Comparison of ENCODE assay signal across 20 cellular contexts in genomic region chr9:84822589-84823233, GRCh38.
A peak's percentile ranks its signal among the peaks of the same experiment; 100 is the strongest.
DNase-seq lines count a peak whose midpoint lies in the region; ATAC-seq, FAIRE-seq and TF ChIP-seq lines count a peak whose summit lies in the region.
"Had no signal": no experiment of that assay in that cellular context is flagged by ENCODE, and none has a peak within 500 bp of the region (broad histone marks: within the 10 kb centered on the region; RNA-seq: fewer than 3 reads in every experiment).

No MANE protein-coding gene starts in this region.

- H2BK15ac ChIP-seq in H1 (ENCODE audit: low read length): 0 out of 2 replicates have a peak overlapping the region, but pooled peaks have one; percentile 72

- no peak overlapping the region for H3K14ac ChIP-seq in H1 (ENCODE audit: insufficient read length)

- POLR2A ChIA-PET in H1 (lab: Charles Lee; ENCODE audit: partially characterized antibody): interaction anchor here (0.7 kb wide), 1 partner anchor 321 kb away, joined by 3 read pairs; no protein-coding TSS in a partner anchor

- H3K4ac ChIP-seq in H1 (replicated peaks; ENCODE audit: insufficient read length, low read depth, low read length): no peak overlapping the region

- peaks cover 0 to 4% (median 1%) of the 10 kb centered on the region in 4 experiments; a peak in 5 of 7 replicates for H3K4me1 ChIP-seq in H1 (replicated peaks in 1 of 4; ENCODE audit: control insufficient read depth in 3 of 4, insufficient read depth in 4 of 4, low read length in 3 of 4)
- no peaks in the 10 kb centered on the region for H3K4me1 ChIP-seq in adrenal gland (replicated peaks in 1 of 2)
- H3K4me1 ChIP-seq: left lung, prostate gland had no signal

- H3K79me2 ChIP-seq in H1 (ENCODE audit: control insufficient read depth in 1 of 2, insufficient read depth in 2 of 2, low read length in 2 of 2): no peaks in the 10 kb centered on the region

- no peak overlapping the region for H2AK5ac ChIP-seq in H1 (ENCODE audit: low read depth, low read length)

- no peaks in the 10 kb centered on the region; a peak in 1 of 7 replicates for H3K27me3 ChIP-seq in H1 (replicated peaks in 1 of 4; ENCODE audit: control insufficient read depth in 3 of 4, extremely low read depth in 1 of 4, insufficient read depth in 3 of 4, low read length in 3 of 4)
- no peaks in the 10 kb centered on the region for H3K27me3 ChIP-seq in adrenal gland
- H3K27me3 ChIP-seq: left lung had no signal

- in situ Hi-C loops in GM13977 (cut with MboI; ENCODE audit: low pct_unique_long_range_greater_than_20kb, low sequenced_read_pairs, unreplicated experiment): no loop called here

- H3K27ac ChIP-seq in H1 (ENCODE audit: low read depth, low read length) (no peak overlapping the region), adrenal gland (no peak overlapping the region)
- H3K27ac ChIP-seq: left lung, prostate gland had no signal

- CTCF ChIA-PET in H1 (lab: Charles Lee; ENCODE audit: partially characterized antibody): interaction anchor here (0.6 to 1.1 kb wide), 5 partner anchors 86 to 200 kb away, joined by 3 to 4 read pairs (median 3); no protein-coding TSS in a partner anchor

- H3K23ac ChIP-seq in H1 (ENCODE audit: insufficient read length): no peak overlapping the region

- 87% methylated on average over 7 of the region's 7 CpGs; no CpG with 5 or more reads in 1 of the 2 experiments for WGBS in H1 (ENCODE audit: extremely low coverage in 1 of 2, insufficient coverage in 1 of 2, insufficient read length in 1 of 2, insufficient replicate concordance in 2 of 2, low coverage in 1 of 2, low lambda C conversion rate in 2 of 2, missing lambda C conversion rate in 1 of 2), 2 experiments
- WGBS in adrenal gland, 4 donors: 59 to 71% (median 63%) methylated on average over 7 of the region's 7 CpGs

- H4K91ac ChIP-seq in H1 (replicated peaks; ENCODE audit: insufficient read length, low read length): no peak overlapping the region

- no peak for TF ChIP-seq POLR2A in H1 (IDR thresholded peaks at IDR 0.05; ENCODE audit: control extremely low read depth in 1 of 2, low read depth in 2 of 2, low read length in 2 of 2)
- no peak for TF ChIP-seq POLR2A in adrenal gland (IDR thresholded peaks at IDR 0.05)

- 0 out of 2 replicates have a peak overlapping the region, but pooled peaks have one; percentile 14 for H2BK12ac ChIP-seq in H1 (ENCODE audit: low read depth, low read length)

- H3K9me3 ChIP-seq in H1 (ENCODE audit: insufficient read depth in 2 of 2, low read depth in 1 of 2, low read length in 1 of 2) (no peaks in the 10 kb centered on the region), adrenal gland (replicated peaks in 1 of 3) (no peaks in the 10 kb centered on the region)
- H3K9me3 ChIP-seq: left lung, prostate gland had no signal

- no peak overlapping the region for H2AFZ ChIP-seq in H1 (ENCODE audit: low read length)

- peak; percentile 63 for ATAC-seq in GM19372 (IDR thresholded peaks at IDR 0.05; ENCODE audit: low read depth, unreplicated experiment)
- peak; percentile 72 for ATAC-seq in HG03175 (IDR thresholded peaks at IDR 0.05; ENCODE audit: unreplicated experiment)
- ATAC-seq in GM21576 (IDR thresholded peaks at IDR 0.05; ENCODE audit: unreplicated experiment): no peak
- ATAC-seq: left lung, SK-N-SH treated with all-trans-retinoic acid at 6 μM for 48 hours had no signal

- TF ChIP-seq RAD21 in H1 (IDR thresholded peaks at IDR 0.05 in 1 of 2, conservative IDR thresholded peaks at IDR 0.05 in 1 of 2; ENCODE audit: low read depth in 2 of 2, low read length in 2 of 2): no peak

- TF ChIP-seq EP300 in H1 (IDR thresholded peaks at IDR 0.05; ENCODE audit: borderline replicate concordance in 1 of 2, low read depth in 2 of 2, low read length in 2 of 2): no peak

- H3K4me3 ChIP-seq in H1 (ENCODE audit: extremely low read depth in 1 of 4, insufficient read depth in 2 of 4, low read depth in 3 of 4, low read length in 4 of 4): no peak overlapping the region
- H3K4me3 ChIP-seq in adrenal gland: no peak overlapping the region
- H3K4me3 ChIP-seq: left lung, prostate gland had no signal

- H2BK5ac ChIP-seq in H1 (ENCODE audit: low read depth, low read length): no peak overlapping the region

- no peaks in the 10 kb centered on the region; a peak in 1 of 8 replicates for H3K36me3 ChIP-seq in H1 (ENCODE audit: control insufficient read depth in 2 of 4, insufficient read depth in 4 of 4, low read length in 3 of 4)
- no peaks in the 10 kb centered on the region for H3K36me3 ChIP-seq in adrenal gland (replicated peaks in 1 of 2)
- H3K36me3 ChIP-seq: left lung, prostate gland had no signal

- no peak overlapping the region for H4K5ac ChIP-seq in H1 (ENCODE audit: insufficient read length, low read depth, low read length)

- no peak overlapping the region for H3K9ac ChIP-seq in H1 (replicated peaks in 1 of 4; ENCODE audit: extremely low read depth in 1 of 4, low read depth in 3 of 4, low read length in 3 of 4)

- H3K79me1 ChIP-seq in H1 (ENCODE audit: low read depth, low read length): no peaks in the 10 kb centered on the region

- H4K8ac ChIP-seq in H1 (ENCODE audit: extremely low read depth, insufficient read depth, low read length): no peak overlapping the region

- H3K56ac ChIP-seq in H1 (replicated peaks; ENCODE audit: insufficient read length, low read depth, low read length): no peak overlapping the region

- no peak for FAIRE-seq in H1 (lab: Jason Lieb, UNC)

- no peak for TF ChIP-seq CTCF in GM13977 (IDR thresholded peaks at IDR 0.05; ENCODE audit: extremely low read depth, insufficient read depth, missing control alignments)
- no peak for TF ChIP-seq CTCF in H1 (IDR thresholded peaks at IDR 0.05; ENCODE audit: control extremely low read depth in 1 of 3, insufficient read depth in 1 of 3, low read depth in 1 of 3, low read length in 3 of 3)
- TF ChIP-seq CTCF in adrenal gland (IDR thresholded peaks at IDR 0.05): no peak

- H2BK20ac ChIP-seq in H1 (ENCODE audit: low read length): no peak overlapping the region

- intact Hi-C loops in adrenal gland (cut with DNase I): no loop called here

- no peaks in the 10 kb centered on the region for H4K20me1 ChIP-seq in H1 (replicated peaks in 1 of 2; ENCODE audit: control insufficient read depth in 1 of 2, insufficient read depth in 2 of 2, low read length in 2 of 2)

- DNase-seq in GM13977 (ENCODE audit: low spot score) (peak; percentile 9), H1 (ENCODE audit: low read depth in 1 of 2, low spot score in 2 of 2) (no peak), NCI-H2081 treated with DMSO at 0.1 percent for 48 hours (lab: John Stamatoyannopoulos, UW) (no peak), adrenal gland (no peak), NCI-H524 (lab: John Stamatoyannopoulos, UW) (no peak)
- DNase-seq: activated CD4-positive, alpha-beta T cell treated with anti-CD3 and anti-CD28 coated beads, Interleukin-2, amount 50 U/mL, for 48 hours; CD8-positive, alpha-beta memory T cell; cerebellar nuclear complex; foreskin fibroblast; GOT3; KG1; left lung; naive B cell; NCI-H146; NCI-H510A had no signal

- H3K18ac ChIP-seq in H1 (ENCODE audit: extremely low read depth, low read length): no peak overlapping the region

- no peak overlapping the region for H2BK120ac ChIP-seq in H1 (replicated peaks; ENCODE audit: low read depth, low read length)

- H3K4me2 ChIP-seq in H1 (ENCODE audit: insufficient read depth in 1 of 2, low read depth in 2 of 2, low read length in 2 of 2): no peak overlapping the region

- no peaks in the 10 kb centered on the region for H3K23me2 ChIP-seq in H1 (ENCODE audit: low read depth, low read length)

TF ChIP-seq in H1, 55 proteins besides CTCF, POLR2A, EP300 and RAD21:
- TF ChIP-seq TCF12 (IDR thresholded peaks at IDR 0.05; ENCODE audit: low read depth, low read length): no peak
- no peak for TF ChIP-seq BRCA1 (IDR thresholded peaks at IDR 0.05; ENCODE audit: low read depth, low read length)
- TF ChIP-seq SAP30 (IDR thresholded peaks at IDR 0.05; ENCODE audit: insufficient read depth, insufficient replicate concordance, low read length): no peak
- TF ChIP-seq CHD1 (IDR thresholded peaks at IDR 0.05; ENCODE audit: low read depth, low read length): no peak
- TF ChIP-seq CBX8 (IDR thresholded peaks at IDR 0.05; ENCODE audit: borderline replicate concordance, low read depth, low read length): no peak
- TF ChIP-seq ATF3 (IDR thresholded peaks at IDR 0.05; ENCODE audit: insufficient read depth, low read depth, low read length): no peak
- TF ChIP-seq KDM1A (IDR thresholded peaks at IDR 0.05; ENCODE audit: borderline replicate concordance, low read length): no peak
- no peak for TF ChIP-seq ASH2L (IDR thresholded peaks at IDR 0.05; ENCODE audit: low read length)
- TF ChIP-seq MAFK (IDR thresholded peaks at IDR 0.05; ENCODE audit: low read depth, low read length): no peak
- TF ChIP-seq TAF1 (IDR thresholded peaks at IDR 0.05; ENCODE audit: low read depth, low read length): no peak
- TF ChIP-seq POU5F1 (IDR thresholded peaks at IDR 0.05; ENCODE audit: low read depth, low read length): no peak
- no peak for TF ChIP-seq SIN3A (conservative IDR thresholded peaks at IDR 0.05 in 1 of 2, IDR thresholded peaks at IDR 0.05 in 1 of 2; ENCODE audit: low read depth in 1 of 2, low read length in 2 of 2)
- TF ChIP-seq SP2 (IDR thresholded peaks at IDR 0.05; ENCODE audit: low read length): no peak
TF ChIP-seq in H1: peak in this region for 0.
